Comparison of ENCODE assay signal across 21 cellular contexts in genomic region chr16:87070657-87071056, GRCh38.
"Had no signal": no experiment of that assay in that cellular context is flagged by ENCODE, and none has a peak within 500 bp of the region (broad histone marks: within the 10 kb centered on the region; RNA-seq: fewer than 3 reads in every experiment).

No MANE protein-coding gene starts in this region.

- H2AFZ ChIP-seq: hepatocyte had no signal

- H3K9me3 ChIP-seq: esophagus muscularis mucosa, gastroesophageal sphincter, heart left ventricle, left lung, neutrophil, pancreas, stomach, thyroid gland had no signal

- H3K4me1 ChIP-seq: esophagus muscularis mucosa, foreskin keratinocyte, gastroesophageal sphincter, heart left ventricle, pancreas, stomach, thyroid gland had no signal

- H3K36me3 ChIP-seq: esophagus muscularis mucosa, gastroesophageal sphincter, heart left ventricle, left lung, neutrophil, pancreas, stomach, thyroid gland had no signal

- FAIRE-seq: endothelial cell of umbilical vein, pancreas had no signal

- H3K27me3 ChIP-seq: foreskin keratinocyte, neutrophil, pancreas, thyroid gland had no signal

- H3K27ac ChIP-seq: dorsolateral prefrontal cortex, esophagus muscularis mucosa, foreskin keratinocyte, gastroesophageal sphincter, heart left ventricle, hepatocyte, left lung, neutrophil, pancreas, stomach, thyroid gland had no signal

- H3K4me2 ChIP-seq: hepatocyte had no signal

- DNase-seq: cerebellar nuclear complex; dorsolateral prefrontal cortex; effector CD8-positive, alpha-beta T cell; foreskin keratinocyte; heart left ventricle; left cardiac atrium; mesendoderm; midbrain; naive thymus-derived CD4-positive, alpha-beta T cell; pancreas; stimulated activated CD4-positive, alpha-beta T cell treated with anti-CD3 and anti-CD28 coated beads, Interleukin-2, amount 100 ng/mL, for 24 hours; stimulated activated CD4-positive, alpha-beta T cell treated with anti-CD3 and anti-CD28 coated beads, Interleukin-4, amount 100 ng/mL, for 24 hours; stimulated activated naive CD4-positive, alpha-beta T cell treated with Interleukin-2 at 50 U/mL for 16 hours; stomach; thyroid gland had no signal

- H3K79me2 ChIP-seq: hepatocyte had no signal

- H3K4me3 ChIP-seq: dorsolateral prefrontal cortex, esophagus muscularis mucosa, gastroesophageal sphincter, heart left ventricle, hepatocyte, left lung, pancreas, stomach, thyroid gland had no signal
